Comparison of ENCODE assay signal across 1 cellular context in the genomic region with DNA sequence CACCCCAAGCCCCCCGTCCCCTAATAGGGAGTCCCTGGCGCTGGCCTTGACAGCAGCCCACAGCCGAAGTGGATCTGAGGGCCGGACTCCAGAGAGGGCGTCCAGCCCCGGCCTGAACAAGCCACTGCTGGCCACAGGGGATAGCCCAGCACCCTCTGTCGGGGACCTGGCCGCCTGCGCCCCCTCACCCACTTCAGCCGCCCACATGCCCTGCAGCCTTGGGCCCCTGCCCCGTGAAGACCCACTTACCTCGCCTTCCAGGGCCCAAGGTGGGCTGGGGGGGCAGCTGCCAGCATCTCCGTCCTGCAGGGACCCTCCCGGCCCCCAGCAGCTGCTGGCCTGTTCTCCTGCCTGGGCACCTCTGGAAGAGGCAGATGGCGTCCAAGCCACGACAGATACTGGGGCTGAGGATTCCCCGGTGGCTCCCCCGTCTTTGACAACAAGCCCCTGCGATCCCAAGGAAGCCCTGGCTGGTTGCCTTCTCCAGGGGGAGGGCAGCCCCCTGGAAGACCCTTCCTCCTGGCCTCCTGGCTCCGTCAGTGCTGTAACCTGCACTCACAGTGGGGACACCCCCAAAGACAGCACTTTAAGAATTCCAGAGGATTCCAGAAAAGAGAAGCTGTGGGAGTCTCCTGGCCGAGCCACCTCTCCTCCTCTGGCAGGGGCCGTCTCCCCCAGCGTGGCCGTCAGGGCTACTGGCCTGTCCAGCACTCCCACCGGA.
TF ChIP-seq lines count a peak whose summit lies in the region.

No MANE protein-coding gene starts in this region.

TF ChIP-seq in HepG2, 621 proteins besides CTCF, POLR2A, EP300 and RAD21:
- no peak for TF ChIP-seq ESRRA (CRISPR knock-in tag; IDR thresholded peaks at IDR 0.05; ENCODE audit: low read depth)
- TF ChIP-seq, protein P1, sequence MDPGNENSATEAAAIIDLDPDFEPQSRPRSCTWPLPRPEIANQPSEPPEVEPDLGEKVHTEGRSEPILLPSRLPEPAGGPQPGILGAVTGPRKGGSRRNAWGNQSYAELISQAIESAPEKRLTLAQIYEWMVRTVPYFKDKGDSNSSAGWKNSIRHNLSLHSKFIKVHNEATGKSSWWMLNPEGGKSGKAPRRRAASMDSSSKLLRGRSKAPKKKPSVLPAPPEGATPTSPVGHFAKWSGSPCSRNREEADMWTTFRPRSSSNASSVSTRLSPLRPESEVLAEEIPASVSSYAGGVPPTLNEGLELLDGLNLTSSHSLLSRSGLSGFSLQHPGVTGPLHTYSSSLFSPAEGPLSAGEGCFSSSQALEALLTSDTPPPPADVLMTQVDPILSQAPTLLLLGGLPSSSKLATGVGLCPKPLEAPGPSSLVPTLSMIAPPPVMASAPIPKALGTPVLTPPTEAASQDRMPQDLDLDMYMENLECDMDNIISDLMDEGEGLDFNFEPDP (CRISPR knock-in tag; conservative IDR thresholded peaks at IDR 0.05): no peak
- 0 out of 2 replicates have a peak, but pooled peaks have one; percentile 17 for TF ChIP-seq MTA1 (CRISPR knock-in tag; IDR thresholded peaks at IDR 0.05; ENCODE audit: borderline replicate concordance)
- peak; percentile 93; the same call in 1 of the 2 replicates for TF ChIP-seq EZH2 (conservative IDR thresholded peaks at IDR 0.05; ENCODE audit: low read depth, low read length)
- no peak for TF ChIP-seq ZZZ3 (CRISPR knock-in tag; IDR thresholded peaks at IDR 0.05; ENCODE audit: borderline replicate concordance)
- no peak for TF ChIP-seq ZNF205 (CRISPR knock-in tag; IDR thresholded peaks at IDR 0.05)
- TF ChIP-seq FOSL1 (CRISPR knock-in tag; IDR thresholded peaks at IDR 0.05; ENCODE audit: borderline replicate concordance): no peak
- TF ChIP-seq DPF2 (CRISPR knock-in tag; IDR thresholded peaks at IDR 0.05; ENCODE audit: borderline replicate concordance, low read depth): no peak
- no peak for TF ChIP-seq ZSCAN12 (CRISPR knock-in tag; IDR thresholded peaks at IDR 0.05)
- TF ChIP-seq ZNF451 (CRISPR knock-in tag; IDR thresholded peaks at IDR 0.05): no peak
- TF ChIP-seq, protein P2, sequence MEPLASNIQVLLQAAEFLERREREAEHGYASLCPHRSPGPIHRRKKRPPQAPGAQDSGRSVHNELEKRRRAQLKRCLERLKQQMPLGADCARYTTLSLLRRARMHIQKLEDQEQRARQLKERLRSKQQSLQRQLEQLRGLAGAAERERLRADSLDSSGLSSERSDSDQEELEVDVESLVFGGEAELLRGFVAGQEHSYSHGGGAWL (CRISPR knock-in tag; IDR thresholded peaks at IDR 0.05): no peak
